ENCODE assay signal across 11 cellular contexts in the genomic region with DNA sequence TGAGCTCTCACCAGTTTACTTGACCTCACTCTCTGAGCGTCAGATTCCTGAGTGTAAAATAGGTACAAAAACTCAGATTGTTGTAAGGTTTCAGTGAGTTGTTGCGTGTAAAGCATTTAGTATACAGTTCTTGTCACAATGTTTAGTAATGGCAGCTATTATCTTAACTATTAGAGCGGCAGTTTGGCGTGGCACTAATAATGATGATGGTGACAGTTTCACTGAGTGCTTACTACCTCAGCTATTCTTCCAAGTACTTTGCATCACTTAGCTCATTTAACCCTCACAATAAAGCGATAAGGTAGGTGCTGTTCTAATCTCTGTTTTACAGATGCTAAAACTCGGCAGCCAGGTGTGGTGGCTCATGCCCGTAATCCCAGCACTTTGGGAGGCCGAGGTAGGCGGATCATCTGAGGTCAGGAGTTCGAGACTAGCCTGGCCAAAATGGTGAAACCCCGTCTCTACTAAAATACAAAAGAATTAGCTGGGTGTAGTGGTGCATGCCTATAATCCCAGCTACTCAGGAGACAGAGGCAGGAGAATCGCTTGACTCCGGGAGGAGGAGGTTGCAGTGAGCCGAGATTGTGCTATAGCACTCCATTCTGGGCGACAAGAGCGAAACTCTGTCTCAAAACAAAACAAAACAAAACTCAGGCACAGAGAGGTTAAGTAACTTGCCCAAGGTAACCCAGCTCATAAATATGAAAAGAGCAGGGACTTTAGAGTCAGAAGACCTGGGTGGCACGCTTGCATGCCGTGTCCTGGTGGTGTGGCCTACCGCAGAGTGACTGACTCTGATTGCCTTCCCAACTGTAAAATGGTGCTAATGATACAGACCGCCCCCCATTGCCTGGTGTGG.
DNase-seq lines count a peak whose midpoint lies in the region; ATAC-seq and TF ChIP-seq lines count a peak whose summit lies in the region.
"Had no signal": no experiment of that assay in that cellular context is flagged by ENCODE, and none has a peak within 500 bp of the region (broad histone marks: within the 10 kb centered on the region; RNA-seq: fewer than 3 reads in every experiment).

No MANE protein-coding gene starts in this region.

- no peaks in the 10 kb centered on the region for H3K36me3 ChIP-seq in CD8-positive, alpha-beta memory T cell (ENCODE audit: insufficient read depth, low read length)
- H3K36me3 ChIP-seq in Panc1 (ENCODE audit: control insufficient read depth, insufficient read depth, low read length) (no peaks in the 10 kb centered on the region), duodenal mucosa (ENCODE audit: control insufficient read depth in 1 of 2, insufficient read depth in 2 of 2, low read length in 2 of 2) (no peaks in the 10 kb centered on the region), neutrophil (peaks cover 5% of the 10 kb centered on the region), gastrocnemius medialis (no peaks in the 10 kb centered on the region)
- H3K36me3 ChIP-seq: HAP-1 had no signal

- ATAC-seq in Panc1 (no peak), right cardiac atrium (no peak), gastrocnemius medialis (no peak), left colon (no peak)

- H3K27me3 ChIP-seq in CD8-positive, alpha-beta memory T cell (ENCODE audit: insufficient read depth, low read length, poor library complexity, severe bottlenecking) = no peaks in the 10 kb centered on the region
- H3K27me3 ChIP-seq in Panc1 (ENCODE audit: control insufficient read depth, insufficient read depth, low read length) = no peaks in the 10 kb centered on the region
- no peaks in the 10 kb centered on the region for H3K27me3 ChIP-seq in duodenal mucosa (ENCODE audit: control insufficient read depth in 1 of 2, insufficient read depth in 2 of 2, low read length in 2 of 2)
- no peaks in the 10 kb centered on the region for H3K27me3 ChIP-seq in neutrophil
- H3K27me3 ChIP-seq in right cardiac atrium (ENCODE audit: control insufficient read depth, insufficient read depth) = no peaks in the 10 kb centered on the region
- H3K27me3 ChIP-seq in gastrocnemius medialis = no peaks in the 10 kb centered on the region

- CTCF ChIA-PET in CD8-positive, alpha-beta memory T cell (lab: Charles Lee) = interaction anchor here (1.2 to 4.1 kb wide), 6 partner anchors 44 to 123 kb away, joined by 3 to 22 read pairs (median 10); no protein-coding TSS in a partner anchor
- CTCF ChIA-PET in Panc1 (lab: Charles Lee) = no interaction called here

- DNase-seq in CD8-positive, alpha-beta memory T cell = no peak
- DNase-seq in Panc1 (ENCODE audit: low read depth, low spot score) (no peak), right cardiac atrium (no peak), gastrocnemius medialis (no peak), A172 (ENCODE audit: low spot score) (no peak), left colon (no peak)
- DNase-seq: cerebellar nuclear complex, NCI-H187 treated with DMSO at 0.1 percent for 48 hours had no signal

- peak overlapping the region; percentile 29 to 89 (median 72) for H3K4me3 Mint-ChIP-seq in CD8-positive, alpha-beta memory T cell

- peaks cover 86% of the 10 kb centered on the region for H3K4me1 ChIP-seq in CD8-positive, alpha-beta memory T cell (ENCODE audit: insufficient read depth, low read length)
- H3K4me1 ChIP-seq in Panc1 (ENCODE audit: control insufficient read depth, insufficient read depth, low read length) (peaks cover 42% of the 10 kb centered on the region), duodenal mucosa (ENCODE audit: control insufficient read depth in 1 of 2, insufficient read depth in 2 of 2, low read length in 2 of 2) (peaks cover 17 to 38% of the 10 kb centered on the region in 2 donors), neutrophil (ENCODE audit: control insufficient read depth in 1 of 2, insufficient read depth in 1 of 2, low read depth in 1 of 2, low read length in 1 of 2) (peaks cover 64 to 80% of the 10 kb centered on the region in 2 experiments), right cardiac atrium (ENCODE audit: control insufficient read depth, insufficient read depth, low read length) (peaks cover 4% of the 10 kb centered on the region), gastrocnemius medialis (no peaks in the 10 kb centered on the region)

- H3K9me3 Mint-ChIP-seq in CD8-positive, alpha-beta memory T cell = no peaks in the 10 kb centered on the region

- peak overlapping the region; percentile 42 for H3K4me3 ChIP-seq in CD8-positive, alpha-beta memory T cell (ENCODE audit: low read length)
- no peak overlapping the region for H3K4me3 ChIP-seq in Panc1 (ENCODE audit: low read depth in 2 of 2, low read length in 2 of 2)
- H3K4me3 ChIP-seq in duodenal mucosa (ENCODE audit: low read depth in 1 of 2, low read length in 2 of 2) = no peak overlapping the region
- peak overlapping the region; percentile 22 to 46 for H3K4me3 ChIP-seq in neutrophil (ENCODE audit: low read depth in 1 of 2, low read length in 1 of 2)
- no peak overlapping the region for H3K4me3 ChIP-seq in right cardiac atrium (ENCODE audit: low read length)
- H3K4me3 ChIP-seq in gastrocnemius medialis = no peak overlapping the region
- H3K4me3 ChIP-seq: HAP-1 had no signal

- peak overlapping the region; percentile 61 to 94 (median 80) for H3K27ac Mint-ChIP-seq in CD8-positive, alpha-beta memory T cell

- H3K27me3 Mint-ChIP-seq in CD8-positive, alpha-beta memory T cell = peaks cover 0 to 1% of the 10 kb centered on the region in 2 donors

- in situ Hi-C loops in Panc1 (cut with HindIII; ENCODE audit: low pct_unique_long_range_greater_than_20kb, low sequenced_read_pairs) = no loop called here
- in situ Hi-C loops in gastrocnemius medialis (cut with MboI; ENCODE audit: low sequenced_read_pairs in 4 of 4) = loop anchor here in 1 of 4 donors (10.0 kb wide), 1 partner anchor 58 kb away; no protein-coding TSS in a partner anchor

- H3K9me3 ChIP-seq in CD8-positive, alpha-beta memory T cell (ENCODE audit: low read length) = no peaks in the 10 kb centered on the region
- H3K9me3 ChIP-seq in Panc1 (ENCODE audit: control insufficient read depth, insufficient read depth, low read depth, low read length) (no peaks in the 10 kb centered on the region), duodenal mucosa (ENCODE audit: control insufficient read depth in 1 of 2, low read length in 2 of 2) (no peaks in the 10 kb centered on the region), neutrophil (no peaks in the 10 kb centered on the region), right cardiac atrium (ENCODE audit: control insufficient read depth, low read length) (no peaks in the 10 kb centered on the region), gastrocnemius medialis (no peaks in the 10 kb centered on the region)
- H3K9me3 ChIP-seq: HAP-1 had no signal

- intact Hi-C loops in Panc1 (cut with micrococcal nuclease; ENCODE audit: unreplicated experiment) = no loop called here
- intact Hi-C loops in right cardiac atrium (cut with DNase I) = no loop called here
- intact Hi-C loops in gastrocnemius medialis (cut with DNase I; ENCODE audit: low total_unique reads) = no loop called here
- intact Hi-C loops in left colon (cut with DNase I, micrococcal nuclease) = no loop called here

- TF ChIP-seq CTCF in Panc1 (IDR thresholded peaks at IDR 0.05) = no peak
- TF ChIP-seq CTCF in neutrophil (IDR thresholded peaks at IDR 0.05) = no peak
- TF ChIP-seq CTCF in gastrocnemius medialis (IDR thresholded peaks at IDR 0.05 in 4 of 5, conservative IDR thresholded peaks at IDR 0.05 in 1 of 5) = no peak

- no TSS peak for BruUV-seq in Panc1 (replicated peaks; lab: Mats Ljungman, UMichigan)

- peaks cover 70 to 89% (median 89%) of the 10 kb centered on the region in 3 donors for H3K4me1 Mint-ChIP-seq in CD8-positive, alpha-beta memory T cell

- POLR2A ChIA-PET in CD8-positive, alpha-beta memory T cell (lab: Charles Lee) = interaction anchor here (0.5 to 1.9 kb wide), 5 partner anchors 43 to 101 kb away, joined by 3 to 12 read pairs (median 5); no protein-coding TSS in a partner anchor
- POLR2A ChIA-PET in Panc1 (lab: Charles Lee) = interaction anchor here (0.6 kb wide), 1 partner anchor 11 kb away, joined by 3 read pairs; no protein-coding TSS in a partner anchor

- 93% methylated on average over 20 of the region's 20 CpGs for WGBS in right cardiac atrium

- H3K9ac ChIP-seq in duodenal mucosa (ENCODE audit: low read depth in 1 of 2, low read length in 2 of 2) = no peak overlapping the region

- no peaks in the 10 kb centered on the region for H3K36me3 Mint-ChIP-seq in CD8-positive, alpha-beta memory T cell

- H3K27ac ChIP-seq in CD8-positive, alpha-beta memory T cell (ENCODE audit: low read depth, low read length) = peak overlapping the region; percentile 54
- H3K27ac ChIP-seq in Panc1 (ENCODE audit: low read length) (peak overlapping the region; percentile 82), duodenal mucosa (ENCODE audit: low read depth, low read length) (peak overlapping the region; percentile 5), neutrophil (peak overlapping the region; percentile 78), right cardiac atrium (ENCODE audit: low read length) (no peak overlapping the region), gastrocnemius medialis (no peak overlapping the region)

- no peak for TF ChIP-seq POLR2A in gastrocnemius medialis (IDR thresholded peaks at IDR 0.05)

Comparison
In these comparisons a context has a peak if more than half of its experiments do, and no peak if none do; other contexts are left out.
1. H3K27ac ChIP-seq: peak in CD8-positive, alpha-beta memory T cell (single experiment), Panc1 (single experiment), duodenal mucosa (single experiment) and neutrophil (single experiment); none in right cardiac atrium (single experiment) and gastrocnemius medialis (0 of 4).
2. H3K4me3 ChIP-seq: peak in CD8-positive, alpha-beta memory T cell (single experiment) and neutrophil (2 of 2); none in Panc1 (0 of 2), duodenal mucosa (0 of 2), right cardiac atrium (single experiment) and gastrocnemius medialis (0 of 4).